15 cellular contexts compared by ENCODE assay signal in genomic region chr6:156102129-156102528, GRCh38.
DNase-seq lines count a peak whose midpoint lies in the region; ATAC-seq and TF ChIP-seq lines count a peak whose summit lies in the region.
"Had no signal": no experiment of that assay in that cellular context is flagged by ENCODE, and none has a peak within 500 bp of the region (broad histone marks: within the 10 kb centered on the region; RNA-seq: fewer than 3 reads in every experiment).

No MANE protein-coding gene starts in this region.

- DNase-seq in A172 (ENCODE audit: low spot score), result peak; percentile 1
- DNase-seq in GM12865 (ENCODE audit: low read depth), result peak; percentile 4
- peak; percentile 58 for DNase-seq in PC-3
- DNase-seq in fibroblast of pulmonary artery (ENCODE audit: low read depth), result peak; percentile 21
- no peak for DNase-seq in NCI-H2029 treated with DMSO at 0.1 percent for 48 hours (lab: John Stamatoyannopoulos, UW)
- no peak for DNase-seq in activated CD8-positive, alpha-beta memory T cell treated with anti-CD3 and anti-CD28 coated beads for 24 hours
- DNase-seq in stimulated activated CD4-positive, alpha-beta T cell treated with anti-CD3 and anti-CD28 coated beads, Interleukin-1b, Interleukin-23, amount 100 ng/mL, for 48 hours, result no peak
- no peak for DNase-seq in right cardiac atrium
- DNase-seq: activated CD4-positive, alpha-beta T cell treated with anti-CD3 and anti-CD28 coated beads, Interleukin-2, amount 10 ng/mL, durations not matched to agents 7 days and 5 days; activated naive CD4-positive, alpha-beta T cell treated with Interleukin-2 at 50 U/mL for 16 hours; dorsolateral prefrontal cortex; NCI-H1436 treated with DMSO at 0.1 percent for 48 hours; stimulated activated naive CD4-positive, alpha-beta T cell treated with Interleukin-2 at 50 U/mL for 16 hours had no signal

- H3K27ac ChIP-seq in PC-3 (ENCODE audit: low read length) (no peak overlapping the region), right cardiac atrium (ENCODE audit: low read length) (no peak overlapping the region)
- H3K27ac ChIP-seq: dorsolateral prefrontal cortex had no signal

- no peak for TF ChIP-seq CTCF in GM12865 (IDR thresholded peaks at IDR 0.05; ENCODE audit: insufficient read depth, low read depth, low read length, missing control alignments)
- TF ChIP-seq CTCF in PC-3 (conservative IDR thresholded peaks at IDR 0.05; ENCODE audit: low read depth, low read length), result peak; percentile 63
- peak; percentile 38 for TF ChIP-seq CTCF in fibroblast of pulmonary artery (IDR thresholded peaks at IDR 0.05; ENCODE audit: low read length, missing control alignments)

- H3K4me3 ChIP-seq in GM12865 (ENCODE audit: low read depth, low read length) (no peak overlapping the region), PC-3 (ENCODE audit: low read length) (no peak overlapping the region), fibroblast of pulmonary artery (replicated peaks; ENCODE audit: low read depth, low read length) (no peak overlapping the region), right cardiac atrium (ENCODE audit: low read length) (no peak overlapping the region)
- H3K4me3 ChIP-seq: dorsolateral prefrontal cortex had no signal

- no peaks in the 10 kb centered on the region for H3K9me2 ChIP-seq in PC-3 (replicated peaks; ENCODE audit: low read length)

- BruUV-seq in PC-3 (replicated peaks; lab: Mats Ljungman, UMichigan), result no TSS peak

- no peaks in the 10 kb centered on the region for H3F3A ChIP-seq in PC-3 (ENCODE audit: low read length, unreplicated experiment)

- intact Hi-C loops in PC-3 (cut with micrococcal nuclease) (loop anchor here (5.0 kb wide), 1 partner anchor 270 kb away; no protein-coding TSS in a partner anchor), right cardiac atrium (cut with DNase I) (no loop called here)

- H4K20me1 ChIP-seq in PC-3 (ENCODE audit: low read length), result no peaks in the 10 kb centered on the region

- CTCF ChIA-PET in PC-3 (lab: Charles Lee), result no interaction called here

- H3K9ac ChIP-seq in PC-3 (ENCODE audit: low read length), result no peak overlapping the region

- POLR2A ChIA-PET in PC-3 (lab: Charles Lee; ENCODE audit: unreplicated experiment), result no interaction called here

- H3K4me1 ChIP-seq in PC-3 (ENCODE audit: insufficient read depth, low read length), result no peaks in the 10 kb centered on the region
- no peaks in the 10 kb centered on the region for H3K4me1 ChIP-seq in right cardiac atrium (ENCODE audit: control insufficient read depth, insufficient read depth, low read length)

- 0 out of 2 replicates have a peak overlapping the region, but pooled peaks have one; percentile 26 for H2AFZ ChIP-seq in PC-3 (ENCODE audit: low read length)

- H3K36me3 ChIP-seq in PC-3 (ENCODE audit: low read depth, low read length), result no peaks in the 10 kb centered on the region

- no peaks in the 10 kb centered on the region for H3K9me3 ChIP-seq in PC-3 (ENCODE audit: low read length)
- no peaks in the 10 kb centered on the region for H3K9me3 ChIP-seq in right cardiac atrium (ENCODE audit: control insufficient read depth, low read length)

- H3K79me2 ChIP-seq in PC-3 (ENCODE audit: low read length), result no peaks in the 10 kb centered on the region

- H3K4me2 ChIP-seq in PC-3 (ENCODE audit: low read length), result no peak overlapping the region

- ATAC-seq in PC-3 (peak; percentile 64; the same call in 1 of the 2 replicates), right cardiac atrium (no peak)
- ATAC-seq: natural killer cell treated with Interleukin-12 subunit alpha and Interleukin-12 subunit beta and Interleukin-15 and Interleukin-18, amount 100 ng/mL, for 72 hours; Right ventricle myocardium inferior had no signal

- WGBS in right cardiac atrium, result 76% methylated on average over 3 of the region's 3 CpGs

- H3K27me3 ChIP-seq in PC-3 (ENCODE audit: low read length) (no peaks in the 10 kb centered on the region), right cardiac atrium (ENCODE audit: control insufficient read depth, insufficient read depth) (no peaks in the 10 kb centered on the region)
- H3K27me3 ChIP-seq: dorsolateral prefrontal cortex had no signal

Comparison
In these comparisons a context has a peak if more than half of its experiments do, and no peak if none do; other contexts are left out.
1. DNase-seq: peak in A172 (single experiment), GM12865 (single experiment), PC-3 (single experiment) and fibroblast of pulmonary artery (single experiment); none in NCI-H2029 treated with DMSO at 0.1 percent for 48 hours (single experiment), activated CD8-positive, alpha-beta memory T cell treated with anti-CD3 and anti-CD28 coated beads for 24 hours (single experiment), stimulated activated CD4-positive, alpha-beta T cell treated with anti-CD3 and anti-CD28 coated beads, Interleukin-1b, Interleukin-23, amount 100 ng/mL, for 48 hours (single experiment) and right cardiac atrium (0 of 3).